ENCODE assay signal across 22 cellular contexts in the genomic region with DNA sequence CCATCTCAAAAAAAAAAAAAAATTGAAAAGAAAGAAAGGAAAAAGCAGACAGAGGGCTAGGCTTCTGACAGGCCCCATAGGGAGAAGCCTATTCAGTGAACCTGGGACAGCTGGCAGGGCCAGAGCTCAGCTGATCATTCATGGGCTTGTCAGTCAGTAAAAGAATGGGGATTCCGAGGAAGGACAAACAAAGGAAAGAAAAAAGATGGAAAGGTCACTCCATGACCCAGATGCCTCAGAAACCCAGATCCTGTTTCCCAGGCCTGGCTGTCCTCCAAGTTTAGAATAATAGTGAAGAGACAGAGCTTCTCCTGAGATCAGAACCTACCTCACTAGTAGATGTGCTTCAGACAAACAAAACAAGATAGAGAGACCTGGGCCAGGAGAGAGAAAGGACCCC. TPM values are rescaled to one million over a fixed set of nuclear protein-coding genes. Genes with fewer than 3 reads are reported as not detected.
A peak's percentile ranks its signal among the peaks of the same experiment; 100 is the strongest.
DNase-seq lines count a peak whose midpoint lies in the region; ATAC-seq and TF ChIP-seq lines count a peak whose summit lies in the region.
"Had no signal": no experiment of that assay in that cellular context is flagged by ENCODE, and none has a peak within 500 bp of the region (broad histone marks: within the 10 kb centered on the region; RNA-seq: fewer than 3 reads in every experiment).

No MANE protein-coding gene starts in this region.

- no peak overlapping the region for H3K14ac ChIP-seq in neuronal stem cell (ENCODE audit: low read length)
- H3K14ac ChIP-seq in H9 (ENCODE audit: insufficient read depth, low read length), result no peak overlapping the region

- H3K36me3 Mint-ChIP-seq in H9 (ENCODE audit: insufficient read depth in 1 of 3, low read depth in 3 of 3), result no peaks in the 10 kb centered on the region
- H3K36me3 Mint-ChIP-seq: activated naive CD4-positive, alpha-beta T cell treated with anti-CD3 and anti-CD28 coated beads, Interleukin-2, amount 50 U/mL, for 72 hours; CD4-positive, alpha-beta memory T cell; stimulated activated effector memory CD8-positive, alpha-beta T cell treated with anti-CD3 and anti-CD28 coated beads, Interleukin-12 subunit alpha, Interleukin-12 subunit beta, amount 100 ng/mL, for 72 hours had no signal

- peaks cover 0 to 5% of the 10 kb centered on the region in 2 donors for H3K9me3 ChIP-seq in neuronal stem cell (replicated peaks in 1 of 2; ENCODE audit: control insufficient read depth in 2 of 2, insufficient read depth in 1 of 2, low read depth in 1 of 2, low read length in 2 of 2)
- no peaks in the 10 kb centered on the region for H3K9me3 ChIP-seq in H9 (ENCODE audit: control insufficient read depth, low read depth, low read length)
- H3K9me3 ChIP-seq: heart right ventricle, pancreas had no signal

- H4K91ac ChIP-seq in neuronal stem cell (ENCODE audit: low read depth, low read length, poor library complexity), result no peak overlapping the region
- no peak overlapping the region for H4K91ac ChIP-seq in H9 (ENCODE audit: insufficient read length, low read depth, low read length)

- H3K27ac ChIP-seq in neuronal stem cell (replicated peaks; ENCODE audit: low read length), result peak overlapping the region; percentile 55
- H3K27ac ChIP-seq in H9 (ENCODE audit: insufficient read length, low read depth, low read length), result no peak overlapping the region
- H3K27ac ChIP-seq: heart right ventricle, pancreas had no signal

- no peak overlapping the region for H3T11ph ChIP-seq in H9 (ENCODE audit: low read length)

- H3K9ac ChIP-seq in neuronal stem cell (ENCODE audit: low read depth, low read length, poor library complexity) (no peak overlapping the region), H9 (ENCODE audit: extremely low read depth, insufficient read length, low read length) (no peak overlapping the region)

- no peaks in the 10 kb centered on the region for H4K20me1 ChIP-seq in H9 (ENCODE audit: control insufficient read depth, insufficient read depth, insufficient read length)

- H2BK120ac ChIP-seq in neuronal stem cell (ENCODE audit: low read depth, low read length) (no peak overlapping the region), H9 (ENCODE audit: low read depth, low read length, poor library complexity, severe bottlenecking) (no peak overlapping the region)

- H4K8ac ChIP-seq in neuronal stem cell (ENCODE audit: low read depth, low read length), result no peak overlapping the region
- H4K8ac ChIP-seq in H9 (replicated peaks; ENCODE audit: insufficient read length, low read depth, low read length), result no peak overlapping the region

- H3K4me2 ChIP-seq in neuronal stem cell (ENCODE audit: insufficient read depth, low read length, poor library complexity, severe bottlenecking) (no peak overlapping the region), H9 (ENCODE audit: insufficient read depth, insufficient read length, low read length) (no peak overlapping the region)

- H4K5ac ChIP-seq in H9 (ENCODE audit: insufficient read length, low read depth, low read length), result no peak overlapping the region

- H3K4me1 Mint-ChIP-seq in H9, result peaks cover 5 to 19% of the 10 kb centered on the region in 2 experiments
- H3K4me1 Mint-ChIP-seq: CD4-positive, alpha-beta memory T cell; stimulated activated effector memory CD8-positive, alpha-beta T cell treated with anti-CD3 and anti-CD28 coated beads, Interleukin-12 subunit alpha, Interleukin-12 subunit beta, amount 100 ng/mL, for 72 hours; T-helper 17 cell had no signal

- ATAC-seq in HG03025 (IDR thresholded peaks at IDR 0.05; ENCODE audit: low FRiP score, unreplicated experiment) (no peak), left ventricle myocardium superior (no peak)
- ATAC-seq: activated naive CD4-positive, alpha-beta T cell treated with anti-CD3 and anti-CD28 coated beads, Interleukin-2, amount 50 U/mL, for 72 hours; effector memory CD8-positive, alpha-beta T cell; heart right ventricle; pancreas; sciatic nerve; stimulated activated effector memory CD8-positive, alpha-beta T cell treated with anti-CD3 and anti-CD28 coated beads, Interleukin-12 subunit alpha, Interleukin-12 subunit beta, amount 100 ng/mL, for 72 hours; T-helper 17 cell had no signal

- no peaks in the 10 kb centered on the region for H3K23me2 ChIP-seq in H9 (ENCODE audit: insufficient read length, low read depth, low read length, poor library complexity, severe bottlenecking)

- DNase-seq in NCI-H1092 (lab: John Stamatoyannopoulos, UW), result peak; percentile 7
- DNase-seq in NCI-H2196 treated with DMSO at 0.1 percent for 48 hours (lab: John Stamatoyannopoulos, UW; ENCODE audit: unreplicated experiment), result peak; percentile 3
- peak; percentile 63 for DNase-seq in ecto neural progenitor cell (ENCODE audit: low spot score)
- DNase-seq in neuronal stem cell (ENCODE audit: low spot score), result peak; percentile 62
- DNase-seq in H9, result no peak
- no peak for DNase-seq in left ventricle myocardium superior
- DNase-seq: activated CD4-positive, CD25-positive, alpha-beta regulatory T cell; activated CD8-positive, alpha-beta memory T cell treated with anti-CD3 and anti-CD28 coated beads for 24 hours; activated T-cell treated with anti-CD3 and anti-CD28 coated beads, Interleukin-2, amount 50 U/mL, for 48 hours; CD4-positive, alpha-beta memory T cell; effector memory CD8-positive, alpha-beta T cell; heart right ventricle; Kasumi-1; NCI-H1105 treated with DMSO at 0.1 percent for 48 hours; NCI-H510A treated with DMSO at 0.1 percent for 48 hours; pancreas; T-helper 17 cell had no signal

- H2BK20ac ChIP-seq in H9 (ENCODE audit: low read depth, low read length, poor library complexity, severe bottlenecking), result no peak overlapping the region

- H3K23ac ChIP-seq in neuronal stem cell (ENCODE audit: low read depth, low read length, poor library complexity) (no peak overlapping the region), H9 (ENCODE audit: insufficient read length, low read depth, low read length) (no peak overlapping the region)

- H3K4me1 ChIP-seq in neuronal stem cell (ENCODE audit: control insufficient read depth in 2 of 2, insufficient read depth in 1 of 2, low read depth in 1 of 2, low read length in 2 of 2) (peaks cover 13% of the 10 kb centered on the region in 2 donors), H9 (ENCODE audit: insufficient read depth, low read length) (no peaks in the 10 kb centered on the region)
- H3K4me1 ChIP-seq: heart right ventricle, pancreas had no signal

- H3K4me3 ChIP-seq in neuronal stem cell (ENCODE audit: low read length in 2 of 2), result no peak overlapping the region
- H3K4me3 ChIP-seq: heart right ventricle, lung, pancreas had no signal

- no peaks in the 10 kb centered on the region; the same call in 1 of the 2 replicates for H3K27me3 Mint-ChIP-seq in H9 (ENCODE audit: low read depth)

- H3K27me3 ChIP-seq in neuronal stem cell (ENCODE audit: control insufficient read depth in 3 of 3, insufficient read depth in 3 of 3, low read depth in 1 of 3, low read length in 3 of 3) (no peaks in the 10 kb centered on the region), H9 (ENCODE audit: insufficient read depth, low read length) (no peaks in the 10 kb centered on the region)
- H3K27me3 ChIP-seq: pancreas had no signal

- H2BK15ac ChIP-seq in neuronal stem cell (ENCODE audit: low read length), result no peak overlapping the region
- H2BK15ac ChIP-seq in H9 (ENCODE audit: low read depth, low read length), result no peak overlapping the region

- no peaks in the 10 kb centered on the region for H3K36me3 ChIP-seq in neuronal stem cell (replicated peaks in 1 of 2; ENCODE audit: control insufficient read depth in 2 of 2, insufficient read depth in 2 of 2, low read length in 2 of 2)
- H3K36me3 ChIP-seq: heart right ventricle, pancreas had no signal

- intact Hi-C loops in left ventricle myocardium superior (cut with micrococcal nuclease), result no loop called here

- no CpG with 5 or more reads among the region's 1 CpG for WGBS in neuronal stem cell (ENCODE audit: extremely low coverage in 2 of 2, insufficient read length in 2 of 2, insufficient replicate concordance in 1 of 2), 2 donors
- no CpG with 5 or more reads among the region's 1 CpG for WGBS in H9 (ENCODE audit: extremely low coverage, insufficient read length, low lambda C conversion rate)

- no peak overlapping the region for H2BK5ac ChIP-seq in neuronal stem cell (ENCODE audit: low read length)
- no peak overlapping the region for H2BK5ac ChIP-seq in H9 (ENCODE audit: insufficient read length, low read length)

- no peak overlapping the region for H3K56ac ChIP-seq in H9 (ENCODE audit: insufficient read length, low read depth, low read length)

- H2AK5ac ChIP-seq in neuronal stem cell (ENCODE audit: low read depth, low read length) (no peak overlapping the region), H9 (ENCODE audit: insufficient read length, low read length) (no peak overlapping the region)

- no peak overlapping the region for H3K4ac ChIP-seq in neuronal stem cell (ENCODE audit: low read length)
- H3K4ac ChIP-seq in H9 (ENCODE audit: low read depth, low read length), result no peak overlapping the region

- no peak overlapping the region for H3K4me3 Mint-ChIP-seq in H9
- H3K4me3 Mint-ChIP-seq: CD4-positive, alpha-beta memory T cell; effector memory CD8-positive, alpha-beta T cell; stimulated activated effector memory CD8-positive, alpha-beta T cell treated with anti-CD3 and anti-CD28 coated beads, Interleukin-12 subunit alpha, Interleukin-12 subunit beta, amount 100 ng/mL, for 72 hours; T-helper 17 cell had no signal

- no peaks in the 10 kb centered on the region for H3K79me1 ChIP-seq in neuronal stem cell (ENCODE audit: low read depth, low read length)
- no peaks in the 10 kb centered on the region for H3K79me1 ChIP-seq in H9 (ENCODE audit: insufficient read depth, low read depth, low read length, poor library complexity, severe bottlenecking)

- H3K79me2 ChIP-seq in H9 (ENCODE audit: insufficient read depth, low read length), result no peaks in the 10 kb centered on the region

- H3K27ac Mint-ChIP-seq in H9, result peak overlapping the region in 1 of 3 experiments; percentile 75; a peak in 2 of 7 replicates
- H3K27ac Mint-ChIP-seq: activated naive CD4-positive, alpha-beta T cell treated with anti-CD3 and anti-CD28 coated beads, Interleukin-2, amount 50 U/mL, for 72 hours; effector memory CD8-positive, alpha-beta T cell; stimulated activated effector memory CD8-positive, alpha-beta T cell treated with anti-CD3 and anti-CD28 coated beads, Interleukin-12 subunit alpha, Interleukin-12 subunit beta, amount 100 ng/mL, for 72 hours; T-helper 17 cell had no signal

- H2BK12ac ChIP-seq in neuronal stem cell (ENCODE audit: low read length) (no peak overlapping the region), H9 (ENCODE audit: insufficient read length, low read depth, low read length) (no peak overlapping the region)

- H3K18ac ChIP-seq in neuronal stem cell (ENCODE audit: low read length) (no peak overlapping the region), H9 (ENCODE audit: insufficient read length, low read depth, low read length) (no peak overlapping the region)

- TF ChIP-seq CTCF in H9 (conservative IDR thresholded peaks at IDR 0.05), result no peak

- H2AFZ ChIP-seq in neuronal stem cell (ENCODE audit: low read length), result no peak overlapping the region
- no peak overlapping the region for H2AFZ ChIP-seq in H9 (ENCODE audit: low read length)

- no peaks in the 10 kb centered on the region for H3K9me3 Mint-ChIP-seq in H9
- H3K9me3 Mint-ChIP-seq: activated naive CD4-positive, alpha-beta T cell treated with anti-CD3 and anti-CD28 coated beads, Interleukin-2, amount 50 U/mL, for 72 hours; CD4-positive, alpha-beta memory T cell; effector memory CD8-positive, alpha-beta T cell; stimulated activated effector memory CD8-positive, alpha-beta T cell treated with anti-CD3 and anti-CD28 coated beads, Interleukin-12 subunit alpha, Interleukin-12 subunit beta, amount 100 ng/mL, for 72 hours had no signal

RNA-seq across cellular contexts. Expression of a gene that starts 34.3 kb away (rescaled TPM):
- 11.5 TPM for polyA plus RNA-seq in neuronal stem cell (2013, experiment 1 of 2)
- polyA plus RNA-seq in neuronal stem cell (2013, experiment 2 of 2), result 11.4 TPM
- total RNA-seq in H9 (2021) (7.1 and 8.5 TPM in 2 replicates), left ventricle myocardium superior (0.12 TPM)

Comparison
In these comparisons a context has a peak if more than half of its experiments do, and no peak if none do; other contexts are left out.
1. DNase-seq: peak in NCI-H1092 (single experiment), NCI-H2196 treated with DMSO at 0.1 percent for 48 hours (single experiment), ecto neural progenitor cell (single experiment) and neuronal stem cell (single experiment); none in H9 (single experiment) and left ventricle myocardium superior (single experiment).